Comparison of ENCODE assay signal across 29 cellular contexts in the genomic region with DNA sequence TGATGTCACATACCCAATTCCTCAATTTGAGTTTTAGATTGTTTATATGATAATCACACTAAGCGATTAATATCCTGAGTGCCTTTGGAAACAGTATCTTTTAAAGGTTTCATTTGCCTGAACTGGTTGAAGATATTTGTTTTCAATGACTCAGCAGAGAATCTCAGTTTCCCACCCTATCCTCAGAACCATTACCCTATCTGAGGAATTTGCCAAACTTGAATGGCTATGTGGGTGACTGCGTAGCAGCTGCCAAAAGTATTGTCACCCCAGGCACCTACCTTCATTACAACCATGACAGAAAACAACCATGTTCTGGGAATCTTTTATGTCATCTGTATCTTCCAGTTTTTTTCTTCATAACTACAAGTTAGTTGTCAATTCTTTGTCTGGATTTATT.
"Had no signal": no experiment of that assay in that cellular context is flagged by ENCODE, and none has a peak within 500 bp of the region (broad histone marks: within the 10 kb centered on the region; RNA-seq: fewer than 3 reads in every experiment).

No MANE protein-coding gene starts in this region.

- DNase-seq: hypothalamus; immature natural killer cell; left ventricle myocardium inferior; midbrain; mucosa of descending colon; naive B cell; natural killer cell; nephron progenitor cell; occipital lobe; ovary; right lobe of liver; stimulated activated CD4-positive, alpha-beta T cell treated with anti-CD3 and anti-CD28 coated beads, Interleukin-12 subunit alpha, Interleukin-12 subunit beta, amount 100 ng/mL, for 4 hours; stimulated activated CD4-positive, alpha-beta T cell treated with anti-CD3 and anti-CD28 coated beads, Interleukin-15, amount 100 ng/mL, for 24 hours; stimulated activated CD4-positive, alpha-beta T cell treated with anti-CD3 and anti-CD28 coated beads, Interleukin-2, amount 100 ng/mL, for 24 hours; stimulated activated CD4-positive, alpha-beta T cell treated with anti-CD3 and anti-CD28 coated beads, Interleukin-4, amount 100 ng/mL, for 1 hour; stimulated activated naive B cell treated with anti-CD40 and anti-IgM and Interleukin-4, amounts not matched to agents 10 μg/mL and 1 μg/mL and 100 μg/mL, for 72 hours; stimulated activated naive CD8-positive, alpha-beta T cell treated with anti-CD3 and anti-CD28 coated beads, Interleukin-15, Interleukin-2, amounts not matched to agents 100 U/mL and 50 U/mL, for 24 hours; stomach; testis; thyroid gland; transverse colon; upper lobe of right lung had no signal

- ATAC-seq: mucosa of descending colon; natural killer cell; right lobe of liver; stimulated activated naive B cell treated with anti-CD40 and anti-IgM and Interleukin-4, amounts not matched to agents 10 μg/mL and 1 μg/mL and 100 μg/mL, for 72 hours; stimulated activated naive CD8-positive, alpha-beta T cell treated with anti-CD3 and anti-CD28 coated beads, Interleukin-15, Interleukin-2, amounts not matched to agents 100 U/mL and 50 U/mL, for 24 hours; upper lobe of right lung had no signal

- H3K9me3 ChIP-seq: left ventricle myocardium inferior, mucosa of descending colon, neutrophil, ovary, right atrium auricular region, right lobe of liver, stomach, testis, thyroid gland, transverse colon, upper lobe of right lung had no signal

- FAIRE-seq: islet of Langerhans, urothelium cell line had no signal

- H3K4me1 ChIP-seq: left ventricle myocardium inferior, neural progenitor cell, right atrium auricular region, right lobe of liver, stomach, testis, thyroid gland, transverse colon, upper lobe of right lung had no signal

- H3K27me3 ChIP-seq: neural progenitor cell, neutrophil, ovary, right atrium auricular region, right lobe of liver, stomach, testis, thyroid gland, transverse colon, upper lobe of right lung had no signal

- H3K4me3 ChIP-seq: left ventricle myocardium inferior, lung, mucosa of descending colon, neural progenitor cell, ovary, right atrium auricular region, right lobe of liver, skin epidermis, stomach, testis, thyroid gland, transverse colon, upper lobe of right lung had no signal

- H3K9ac ChIP-seq: neural progenitor cell had no signal

- H3K27ac ChIP-seq: left ventricle myocardium inferior, neural progenitor cell, neutrophil, ovary, right atrium auricular region, right lobe of liver, skin epidermis, stomach, testis, thyroid gland, transverse colon, upper lobe of right lung had no signal

- H3K4me2 ChIP-seq: neural progenitor cell had no signal

- H2AFZ ChIP-seq: neural progenitor cell had no signal

- H3K36me3 ChIP-seq: left ventricle myocardium inferior, neural progenitor cell, neutrophil, ovary, right atrium auricular region, right lobe of liver, stomach, thyroid gland, transverse colon, upper lobe of right lung had no signal
